Comparison of ENCODE assay signal across 6 cellular contexts in genomic region chr19:16541526-16542044, GRCh38. TPM values are rescaled to one million over a fixed set of nuclear protein-coding genes. Genes with fewer than 3 reads are reported as not detected.
DNase-seq lines count a peak whose midpoint lies in the region; ATAC-seq and TF ChIP-seq lines count a peak whose summit lies in the region.

No MANE protein-coding gene starts in this region.

- no peaks in the 10 kb centered on the region for H3K9me3 ChIP-seq in heart left ventricle

- DNase-seq in heart left ventricle (no peak), cardiac septum (ENCODE audit: low spot score) (no peak), lung microvascular endothelial cell (ENCODE audit: low read depth in 2 of 2) (peak; percentile 64 to 69), H4 (ENCODE audit: low spot score) (no peak), germinal center (ENCODE audit: low spot score) (no peak)

- ATAC-seq in heart left ventricle = no peak
- peak; percentile 1 for ATAC-seq in activated T-helper 17 cell treated with anti-CD3 and anti-CD28 coated beads, Interleukin-2, amount 50 U/mL, for 72 hours (replicated peaks)

- H3K4me1 Mint-ChIP-seq in activated T-helper 17 cell treated with anti-CD3 and anti-CD28 coated beads, Interleukin-2, amount 50 U/mL, for 72 hours = peaks cover 33% of the 10 kb centered on the region

- no peaks in the 10 kb centered on the region for H3K27me3 ChIP-seq in heart left ventricle

- H3K36me3 Mint-ChIP-seq in activated T-helper 17 cell treated with anti-CD3 and anti-CD28 coated beads, Interleukin-2, amount 50 U/mL, for 72 hours (ENCODE audit: low read depth) = peaks cover 68% of the 10 kb centered on the region

- peak overlapping the region; percentile 71 to 100 (median 94) for H3K4me3 ChIP-seq in heart left ventricle

- peak overlapping the region; percentile 92 for H3K27ac Mint-ChIP-seq in activated T-helper 17 cell treated with anti-CD3 and anti-CD28 coated beads, Interleukin-2, amount 50 U/mL, for 72 hours

- peak overlapping the region; percentile 47 to 95 (median 92) for H3K27ac ChIP-seq in heart left ventricle

- TF ChIP-seq CTCF in heart left ventricle (IDR thresholded peaks at IDR 0.05) = no peak

- intact Hi-C loops in heart left ventricle (cut with DNase I) (loop anchor here in 4 of 10 donors (1.0 to 5.0 kb wide), 6 partner anchors 29 to 87 kb away; partner anchors contain the start of genes C19orf44 (in 2 of the 4), CALR3 (in 2 of the 4), MED26 (in 1 of the 4) and SLC35E1 (in 1 of the 4)), cardiac septum (cut with DNase I) (loop anchor here (1.0 to 5.0 kb wide), 3 partner anchors 31 to 87 kb away; partner anchors contain the start of genes C19orf44, CALR3, MED26 and SLC35E1)

- peak overlapping the region; percentile 98 for H3K4me3 Mint-ChIP-seq in activated T-helper 17 cell treated with anti-CD3 and anti-CD28 coated beads, Interleukin-2, amount 50 U/mL, for 72 hours

- 1 to 3% (median 2%) methylated on average over 26 to 29 of the region's 29 CpGs for WGBS in heart left ventricle, 4 donors

- H3K27me3 Mint-ChIP-seq in activated T-helper 17 cell treated with anti-CD3 and anti-CD28 coated beads, Interleukin-2, amount 50 U/mL, for 72 hours = no peaks in the 10 kb centered on the region

- peaks cover 0 to 38% (median 21%) of the 10 kb centered on the region in 9 donors for H3K36me3 ChIP-seq in heart left ventricle

- H3K9me3 Mint-ChIP-seq in activated T-helper 17 cell treated with anti-CD3 and anti-CD28 coated beads, Interleukin-2, amount 50 U/mL, for 72 hours = no peaks in the 10 kb centered on the region

- H3K4me1 ChIP-seq in heart left ventricle = peaks cover 6 to 56% (median 33%) of the 10 kb centered on the region in 12 donors

- no peak for TF ChIP-seq POLR2A in heart left ventricle (IDR thresholded peaks at IDR 0.05)

RNA-seq across cellular contexts. Expression of gene CHERP, which starts 0.7 kb away (rescaled TPM):
- 10 to 100 TPM in 7 of 9 donors, 1 to 10 TPM in 2; 5.7 to 24.6 (median 17.0) TPM for total RNA-seq in heart left ventricle
- 10 to 100 TPM; 11.6 to 15.5 TPM for polyA plus RNA-seq in heart left ventricle
- total RNA-seq in cardiac septum = 23.7 TPM
- total RNA-seq in activated T-helper 17 cell treated with anti-CD3 and anti-CD28 coated beads, Interleukin-2, amount 50 U/mL, for 72 hours = 10 to 100 TPM; 56.5 to 74.9 TPM
- total RNA-seq in lung microvascular endothelial cell = 3.3 and 5.6 TPM in 2 replicates
- 2.2 and 4.1 TPM in 2 replicates for total RNA-seq in H4 (2014; rRNA removed; shearing (Covaris generic))

RNA-seq across cellular contexts. Expression of gene SLC35E1, which starts 30.6 kb away (rescaled TPM):
- total RNA-seq in heart left ventricle (10 to 100 TPM; 20.4 to 44.0 (median 24.0) TPM), cardiac septum (26.7 TPM), lung microvascular endothelial cell (14.4 and 24.8 TPM in 2 replicates)
- 10 to 100 TPM; 21.2 to 33.9 TPM for polyA plus RNA-seq in heart left ventricle
- 100 to 1,000 TPM in 1 of 2 donors, 10 to 100 TPM in 1; 71.8 to 117 TPM for total RNA-seq in activated T-helper 17 cell treated with anti-CD3 and anti-CD28 coated beads, Interleukin-2, amount 50 U/mL, for 72 hours
- 19.6 and 29.6 TPM in 2 replicates for total RNA-seq in H4 (2014; rRNA removed; shearing (Covaris generic))

RNA-seq across cellular contexts. Expression of gene C19orf44, which starts 45.4 kb away (rescaled TPM):
- total RNA-seq in heart left ventricle = 1 to 10 TPM; 1.6 to 4.8 (median 3.3) TPM
- polyA plus RNA-seq in heart left ventricle = 1 to 10 TPM; 1.9 to 4.8 TPM
- total RNA-seq in cardiac septum = 3.1 TPM
- 1 to 10 TPM; 4.0 to 4.2 TPM for total RNA-seq in activated T-helper 17 cell treated with anti-CD3 and anti-CD28 coated beads, Interleukin-2, amount 50 U/mL, for 72 hours
- total RNA-seq in lung microvascular endothelial cell = 1.1 and 1.4 TPM in 2 replicates
- total RNA-seq in H4 (2014; rRNA removed; shearing (Covaris generic)) = 6.7 and 7.7 TPM in 2 replicates

RNA-seq across cellular contexts. Expression of gene CALR3, which starts 45.6 kb away (rescaled TPM):
- total RNA-seq in heart left ventricle (not detected), cardiac septum (not detected), lung microvascular endothelial cell (not detected in 2 replicates)
- polyA plus RNA-seq in heart left ventricle = not detected
- total RNA-seq in activated T-helper 17 cell treated with anti-CD3 and anti-CD28 coated beads, Interleukin-2, amount 50 U/mL, for 72 hours = not detected
- total RNA-seq in H4 (2014; rRNA removed; shearing (Covaris generic)) = 0.08 and 0.47 TPM in 2 replicates

Comparison
In these comparisons a context has a peak if more than half of its experiments do, and no peak if none do; other contexts are left out.
1. DNase-seq: peak in lung microvascular endothelial cell (2 of 2); none in heart left ventricle (0 of 5), cardiac septum (single experiment), H4 (single experiment) and germinal center (single experiment).